ENCODE assay signal across 9 cellular contexts in genomic region chr4:145719752-145720624, GRCh38. TPM values are rescaled to one million over a fixed set of nuclear protein-coding genes. Genes with fewer than 3 reads are reported as not detected.
DNase-seq lines count a peak whose midpoint lies in the region; ATAC-seq and TF ChIP-seq lines count a peak whose summit lies in the region.
"Had no signal": no experiment of that assay in that cellular context is flagged by ENCODE, and none has a peak within 500 bp of the region (broad histone marks: within the 10 kb centered on the region; RNA-seq: fewer than 3 reads in every experiment).

No MANE protein-coding gene starts in this region.

- ATAC-seq in GM19025 (IDR thresholded peaks at IDR 0.05; ENCODE audit: low read depth, unreplicated experiment) (peak; percentile 50), HG02852 (IDR thresholded peaks at IDR 0.05; ENCODE audit: unreplicated experiment) (peak; percentile 72), lower lobe of right lung (no peak), GM21737 (IDR thresholded peaks at IDR 0.05; ENCODE audit: unreplicated experiment) (no peak)

- DNase-seq in activated CD4-positive, alpha-beta memory T cell treated with anti-CD3 and anti-CD28 coated beads for 36 hours, result peak; percentile 76
- peak; percentile 28 to 37 for DNase-seq in stimulated activated CD4-positive, alpha-beta T cell treated with anti-CD3 and anti-CD28 coated beads, Interleukin-2, amount 100 ng/mL, for 24 hours
- DNase-seq in inferior parietal cortex (ENCODE audit: extremely low spot score) (no peak), COR-L47 (lab: John Stamatoyannopoulos, UW) (no peak), lower lobe of right lung (no peak)
- DNase-seq: H9 had no signal

- H3K36me3 ChIP-seq in lower lobe of right lung, result no peaks in the 10 kb centered on the region

- H3K4me1 Mint-ChIP-seq in activated CD4-positive, alpha-beta memory T cell treated with anti-CD3 and anti-CD28 coated beads for 36 hours (ENCODE audit: low read depth), result peaks cover 21% of the 10 kb centered on the region

- POLR2A ChIA-PET in activated CD4-positive, alpha-beta memory T cell treated with anti-CD3 and anti-CD28 coated beads for 36 hours (lab: Charles Lee), result interaction anchor here (0.8 to 1.0 kb wide), 3 partner anchors 10 to 215 kb away, joined by 3 read pairs; partner anchors contain the start of gene MMAA

- H3K36me3 Mint-ChIP-seq in activated CD4-positive, alpha-beta memory T cell treated with anti-CD3 and anti-CD28 coated beads for 36 hours, result no peaks in the 10 kb centered on the region

- no peak overlapping the region for H3K4me3 ChIP-seq in lower lobe of right lung

- CTCF ChIA-PET in activated CD4-positive, alpha-beta memory T cell treated with anti-CD3 and anti-CD28 coated beads for 36 hours (lab: Charles Lee), result no interaction called here

- H3K27me3 ChIP-seq in lower lobe of right lung (ENCODE audit: low read depth), result no peaks in the 10 kb centered on the region

- H3K9me3 ChIP-seq in lower lobe of right lung, result no peaks in the 10 kb centered on the region

- TF ChIP-seq CTCF in lower lobe of right lung (IDR thresholded peaks at IDR 0.05), result no peak

- intact Hi-C loops in activated CD4-positive, alpha-beta memory T cell treated with anti-CD3 and anti-CD28 coated beads for 36 hours (cut with micrococcal nuclease), result loop anchor here (1.0 kb wide), 2 partner anchors 88 to 109 kb away; no protein-coding TSS in a partner anchor
- intact Hi-C loops in lower lobe of right lung (cut with DNase I), result no loop called here

- H3K4me3 Mint-ChIP-seq in activated CD4-positive, alpha-beta memory T cell treated with anti-CD3 and anti-CD28 coated beads for 36 hours, result no peak overlapping the region
- H3K4me3 Mint-ChIP-seq: H9 had no signal

- no peaks in the 10 kb centered on the region for H3K4me1 ChIP-seq in lower lobe of right lung

- H3K27ac ChIP-seq in lower lobe of right lung, result no peak overlapping the region

- peaks cover 15% of the 10 kb centered on the region for H3K27me3 Mint-ChIP-seq in activated CD4-positive, alpha-beta memory T cell treated with anti-CD3 and anti-CD28 coated beads for 36 hours

- no peaks in the 10 kb centered on the region for H3K9me3 Mint-ChIP-seq in activated CD4-positive, alpha-beta memory T cell treated with anti-CD3 and anti-CD28 coated beads for 36 hours

- H3K27ac Mint-ChIP-seq in activated CD4-positive, alpha-beta memory T cell treated with anti-CD3 and anti-CD28 coated beads for 36 hours, result peak overlapping the region; percentile 76

RNA-seq across cellular contexts. Expression of gene C4orf51, which starts 40.0 kb away (rescaled TPM):
- total RNA-seq in activated CD4-positive, alpha-beta memory T cell treated with anti-CD3 and anti-CD28 coated beads for 36 hours, result not detected
- not detected for total RNA-seq in lower lobe of right lung

Comparison
In these comparisons a context has a peak if more than half of its experiments do, and no peak if none do; other contexts are left out.
1. ATAC-seq: peak in GM19025 (single experiment) and HG02852 (single experiment); none in lower lobe of right lung (0 of 2) and GM21737 (single experiment).
2. DNase-seq: peak in activated CD4-positive, alpha-beta memory T cell treated with anti-CD3 and anti-CD28 coated beads for 36 hours (single experiment) and stimulated activated CD4-positive, alpha-beta T cell treated with anti-CD3 and anti-CD28 coated beads, Interleukin-2, amount 100 ng/mL, for 24 hours (2 of 2); none in inferior parietal cortex (single experiment), COR-L47 (single experiment) and lower lobe of right lung (single experiment).